In the genomic region with DNA sequence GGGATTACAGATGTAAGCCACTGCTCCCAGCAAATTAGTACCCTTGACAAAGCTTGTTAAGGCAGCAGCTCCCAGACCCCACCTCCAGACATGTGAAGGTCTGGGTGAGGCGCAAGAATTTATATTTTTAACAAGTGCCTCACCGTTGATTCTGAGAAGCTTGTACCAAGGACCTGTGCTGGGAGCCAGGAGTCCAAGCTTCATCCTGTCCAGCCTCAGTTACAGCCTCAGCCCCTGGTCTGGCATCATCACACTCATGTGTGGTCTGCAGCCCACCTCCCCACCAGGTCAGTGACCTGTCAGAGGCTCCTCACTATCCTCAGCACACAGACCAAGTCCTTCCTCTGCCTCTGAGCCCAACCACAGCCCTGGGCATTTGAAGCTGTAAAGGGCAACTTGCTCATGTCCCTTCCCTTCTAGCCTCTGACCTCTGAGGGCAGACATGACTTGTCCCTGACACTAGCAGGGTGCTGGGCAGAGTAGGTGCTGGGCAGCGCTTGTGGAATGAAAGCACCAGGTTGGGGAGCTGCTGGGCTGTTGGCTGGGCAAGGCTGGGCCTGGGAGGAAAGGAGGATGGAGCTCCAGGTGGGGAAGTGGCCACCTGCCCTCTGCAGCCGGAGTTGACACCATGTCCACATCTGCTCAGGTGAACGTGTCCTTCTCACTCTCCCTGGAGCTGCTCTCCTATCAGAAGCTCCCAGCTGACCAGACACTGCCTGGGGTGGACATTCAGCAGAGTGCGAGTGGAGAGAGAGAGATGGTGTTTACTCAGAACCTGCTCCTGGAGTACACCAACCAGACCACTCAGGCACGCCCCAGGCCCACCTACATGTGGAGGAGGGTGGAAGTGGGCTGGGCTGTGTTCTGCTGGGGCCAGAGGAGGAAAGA, we compare ENCODE assay signal across 20 cellular contexts. TPM values are rescaled to one million over a fixed set of nuclear protein-coding genes. Genes with fewer than 3 reads are reported as not detected.
DNase-seq lines count a peak whose midpoint lies in the region; ATAC-seq and TF ChIP-seq lines count a peak whose summit lies in the region.
"Had no signal": no experiment of that assay in that cellular context is flagged by ENCODE, and none has a peak within 500 bp of the region (broad histone marks: within the 10 kb centered on the region; RNA-seq: fewer than 3 reads in every experiment).

No MANE protein-coding gene starts in this region.

- no peak overlapping the region for H4K8ac ChIP-seq in neuronal stem cell (ENCODE audit: low read depth, low read length)

- H3K4me3 Mint-ChIP-seq in activated CD4-positive, alpha-beta T cell treated with anti-CD3 and anti-CD28 coated beads for 36 hours: no peak overlapping the region
- no peak overlapping the region for H3K4me3 Mint-ChIP-seq in CD4-positive, alpha-beta memory T cell

- peaks cover 38% of the 10 kb centered on the region for H3K36me3 ChIP-seq in CD4-positive, alpha-beta memory T cell (ENCODE audit: insufficient read depth, low read length)
- peaks cover 34 to 66% of the 10 kb centered on the region in 2 donors for H3K36me3 ChIP-seq in neuronal stem cell (replicated peaks in 1 of 2; ENCODE audit: control insufficient read depth in 2 of 2, insufficient read depth in 2 of 2, low read length in 2 of 2)
- H3K36me3 ChIP-seq: BE2C had no signal

- H3K18ac ChIP-seq in neuronal stem cell (ENCODE audit: low read length): no peak overlapping the region

- no peaks in the 10 kb centered on the region for H3K27me3 Mint-ChIP-seq in activated CD4-positive, alpha-beta T cell treated with anti-CD3 and anti-CD28 coated beads for 36 hours
- no peaks in the 10 kb centered on the region for H3K27me3 Mint-ChIP-seq in CD4-positive, alpha-beta memory T cell

- no peak overlapping the region for H3K4ac ChIP-seq in neuronal stem cell (ENCODE audit: low read length)

- DNase-seq in activated CD4-positive, alpha-beta T cell treated with anti-CD3 and anti-CD28 coated beads for 36 hours: no peak
- no peak for DNase-seq in activated CD4-positive, alpha-beta T cell treated with anti-CD3 and anti-CD28 coated beads, Interleukin-2, amount 50 U/mL, for 4 hours
- no peak for DNase-seq in CD4-positive, alpha-beta memory T cell
- DNase-seq in coronary artery (ENCODE audit: low spot score) (peak; percentile 52), neuronal stem cell (ENCODE audit: low spot score) (no peak), T-helper 2 cell (no peak), DMS79 (lab: John Stamatoyannopoulos, UW) (no peak)
- DNase-seq: 8988T; activated CD4-positive, alpha-beta T cell treated with anti-CD3 and anti-CD28 coated beads, Interleukin-2, amount 50 U/mL, for 1 hour; amniotic stem cell; BE2C; GDM1; HCEC 1CT; NCI-H1092 treated with DMSO at 0.1 percent for 48 hours; NCI-H2081; NCI-H446 treated with DMSO at 0.1 percent for 48 hours; NK-92 treated with Interleukin-12 subunit alpha and Interleukin-12 subunit beta, amount 100 ng/mL, for 24 hours had no signal

- H2BK120ac ChIP-seq in neuronal stem cell (ENCODE audit: low read depth, low read length): no peak overlapping the region

- no peak overlapping the region for H3K27ac ChIP-seq in CD4-positive, alpha-beta memory T cell (ENCODE audit: low read depth, low read length)
- no peak overlapping the region for H3K27ac ChIP-seq in coronary artery
- H3K27ac ChIP-seq in neuronal stem cell (replicated peaks; ENCODE audit: low read length): no peak overlapping the region
- H3K27ac ChIP-seq: cardiac muscle cell, gastrocnemius medialis had no signal

- CTCF ChIA-PET in activated CD4-positive, alpha-beta T cell treated with anti-CD3 and anti-CD28 coated beads for 36 hours (lab: Charles Lee): interaction anchor here (0.6 to 1.4 kb wide), 6 partner anchors 8 to 532 kb away, joined by 3 to 4 read pairs (median 3); no protein-coding TSS in a partner anchor
- CTCF ChIA-PET in CD4-positive, alpha-beta memory T cell (lab: Charles Lee; ENCODE audit: partially characterized antibody): interaction anchor here (0.7 to 4.1 kb wide), 12 partner anchors 12 to 360 kb away, joined by 3 to 38 read pairs (median 4); a partner anchor contains a TSS

- TF ChIP-seq CTCF in coronary artery (IDR thresholded peaks at IDR 0.05): no peak

- no peaks in the 10 kb centered on the region for H3K27me3 ChIP-seq in CD4-positive, alpha-beta memory T cell (ENCODE audit: insufficient read depth, low read length)
- no peaks in the 10 kb centered on the region for H3K27me3 ChIP-seq in neuronal stem cell (ENCODE audit: control insufficient read depth in 3 of 3, insufficient read depth in 3 of 3, low read depth in 1 of 3, low read length in 3 of 3)
- H3K27me3 ChIP-seq: BE2C, cardiac muscle cell, gastrocnemius medialis had no signal

- no peak overlapping the region for H4K91ac ChIP-seq in neuronal stem cell (ENCODE audit: low read depth, low read length, poor library complexity)

- H3K9me3 ChIP-seq in CD4-positive, alpha-beta memory T cell (ENCODE audit: control insufficient read depth in 1 of 2, low read length in 2 of 2): no peaks in the 10 kb centered on the region
- H3K9me3 ChIP-seq in neuronal stem cell (replicated peaks in 1 of 2; ENCODE audit: control insufficient read depth in 2 of 2, insufficient read depth in 1 of 2, low read depth in 1 of 2, low read length in 2 of 2): no peaks in the 10 kb centered on the region
- H3K9me3 ChIP-seq: BE2C, gastrocnemius medialis had no signal

- no peak overlapping the region for H3K14ac ChIP-seq in neuronal stem cell (ENCODE audit: low read length)

- H3K4me3 ChIP-seq in CD4-positive, alpha-beta memory T cell (ENCODE audit: low read length in 2 of 2): no peak overlapping the region
- H3K4me3 ChIP-seq in coronary artery (no peak overlapping the region), neuronal stem cell (ENCODE audit: low read length in 2 of 2) (peak overlapping the region in 1 of 2 donors; percentile 37)
- H3K4me3 ChIP-seq: cardiac muscle cell, gastrocnemius medialis had no signal

- no peak overlapping the region for H2BK15ac ChIP-seq in neuronal stem cell (ENCODE audit: low read length)

- peaks cover 4% of the 10 kb centered on the region for H3K79me1 ChIP-seq in neuronal stem cell (ENCODE audit: low read depth, low read length)

- H3K4me1 Mint-ChIP-seq in activated CD4-positive, alpha-beta T cell treated with anti-CD3 and anti-CD28 coated beads for 36 hours: no peaks in the 10 kb centered on the region
- H3K4me1 Mint-ChIP-seq in CD4-positive, alpha-beta memory T cell: peaks cover 4 to 15% (median 6%) of the 10 kb centered on the region in 4 donors

- H2BK5ac ChIP-seq in neuronal stem cell (ENCODE audit: low read length): no peak overlapping the region

- H3K4me1 ChIP-seq in CD4-positive, alpha-beta memory T cell (ENCODE audit: insufficient read depth, low read length): no peaks in the 10 kb centered on the region
- H3K4me1 ChIP-seq in neuronal stem cell (ENCODE audit: control insufficient read depth in 2 of 2, insufficient read depth in 1 of 2, low read depth in 1 of 2, low read length in 2 of 2): no peaks in the 10 kb centered on the region
- H3K4me1 ChIP-seq: BE2C, gastrocnemius medialis had no signal

- H2BK12ac ChIP-seq in neuronal stem cell (ENCODE audit: low read length): no peak overlapping the region

- no peaks in the 10 kb centered on the region for H3K9me3 Mint-ChIP-seq in activated CD4-positive, alpha-beta T cell treated with anti-CD3 and anti-CD28 coated beads for 36 hours (ENCODE audit: low read depth)
- H3K9me3 Mint-ChIP-seq in CD4-positive, alpha-beta memory T cell: no peaks in the 10 kb centered on the region

- H3K27ac Mint-ChIP-seq in activated CD4-positive, alpha-beta T cell treated with anti-CD3 and anti-CD28 coated beads for 36 hours: peak overlapping the region; percentile 21
- H3K27ac Mint-ChIP-seq in CD4-positive, alpha-beta memory T cell: peak overlapping the region in 5 of 7 donors; percentile 51 to 69 (median 58)

- H2AK5ac ChIP-seq in neuronal stem cell (ENCODE audit: low read depth, low read length): no peak overlapping the region

- no peak for ATAC-seq in activated CD4-positive, alpha-beta T cell treated with anti-CD3 and anti-CD28 coated beads for 36 hours
- ATAC-seq in HG03280 (IDR thresholded peaks at IDR 0.05; ENCODE audit: unreplicated experiment): no peak
- ATAC-seq: gastrocnemius medialis had no signal

- peak overlapping the region; percentile 65 for H3K23ac ChIP-seq in neuronal stem cell (ENCODE audit: low read depth, low read length, poor library complexity)

- H3K9ac ChIP-seq in neuronal stem cell (ENCODE audit: low read depth, low read length, poor library complexity): no peak overlapping the region

- peaks cover 20% of the 10 kb centered on the region for H3K36me3 Mint-ChIP-seq in activated CD4-positive, alpha-beta T cell treated with anti-CD3 and anti-CD28 coated beads for 36 hours (ENCODE audit: low read depth)
- H3K36me3 Mint-ChIP-seq in CD4-positive, alpha-beta memory T cell: peaks cover 11 to 46% of the 10 kb centered on the region in 2 donors

- no peak overlapping the region for H2AFZ ChIP-seq in neuronal stem cell (ENCODE audit: low read length)

- no peak overlapping the region for H3K4me2 ChIP-seq in neuronal stem cell (ENCODE audit: insufficient read depth, low read length, poor library complexity, severe bottlenecking)

- intact Hi-C loops in activated CD4-positive, alpha-beta T cell treated with anti-CD3 and anti-CD28 coated beads for 36 hours (cut with DNase I, micrococcal nuclease): loop anchor here in 1 of 2 experiments (5.0 kb wide), 1 partner anchor 227 kb away; a partner anchor contains a TSS
- intact Hi-C loops in CD4-positive, alpha-beta memory T cell (cut with micrococcal nuclease): no loop called here

- POLR2A ChIA-PET in activated CD4-positive, alpha-beta T cell treated with anti-CD3 and anti-CD28 coated beads for 36 hours (lab: Charles Lee): interaction anchor here (0.6 kb wide), 1 partner anchor 159 kb away, joined by 5 read pairs; no protein-coding TSS in a partner anchor
- POLR2A ChIA-PET in CD4-positive, alpha-beta memory T cell (lab: Charles Lee; ENCODE audit: partially characterized antibody): interaction anchor here (0.9 to 2.9 kb wide), 5 partner anchors 8 to 47 kb away, joined by 3 to 12 read pairs (median 3); a partner anchor contains a TSS

- no CpG with 5 or more reads among the region's 7 CpGs for WGBS in neuronal stem cell (ENCODE audit: extremely low coverage in 2 of 2, insufficient read length in 2 of 2, insufficient replicate concordance in 1 of 2), 2 donors

RNA-seq across cellular contexts. Expression of a gene that starts 16.9 kb away (rescaled TPM):
- total RNA-seq in activated CD4-positive, alpha-beta T cell treated with anti-CD3 and anti-CD28 coated beads for 36 hours: 10 to 100 TPM; 52.2 to 64.6 TPM
- total RNA-seq in CD4-positive, alpha-beta memory T cell: 10 to 100 TPM; 78.7 to 82.8 TPM
- polyA plus RNA-seq in CD4-positive, alpha-beta memory T cell: 10 to 100 TPM; 52.4 to 76.3 TPM
- polyA plus RNA-seq in neuronal stem cell (2013, experiment 1 of 2): 11.6 TPM
- polyA plus RNA-seq in neuronal stem cell (2013, experiment 2 of 2): 11.5 TPM

RNA-seq across cellular contexts. Expression of a gene that starts 18.4 kb away (rescaled TPM):
- 10 to 100 TPM; 32.8 to 33.1 TPM for total RNA-seq in activated CD4-positive, alpha-beta T cell treated with anti-CD3 and anti-CD28 coated beads for 36 hours
- total RNA-seq in CD4-positive, alpha-beta memory T cell: 10 to 100 TPM; 50.5 to 57.4 TPM
- 100 to 1,000 TPM; 104 to 129 TPM for polyA plus RNA-seq in CD4-positive, alpha-beta memory T cell
- 20.8 TPM for polyA plus RNA-seq in neuronal stem cell (2013, experiment 1 of 2)
- polyA plus RNA-seq in neuronal stem cell (2013, experiment 2 of 2): 20.5 TPM

RNA-seq across cellular contexts. Expression of a gene that starts 45.3 kb away (rescaled TPM):
- 10 to 100 TPM; 53.7 to 56.0 TPM for total RNA-seq in activated CD4-positive, alpha-beta T cell treated with anti-CD3 and anti-CD28 coated beads for 36 hours
- total RNA-seq in CD4-positive, alpha-beta memory T cell: 10 to 100 TPM; 39.6 to 43.9 TPM
- 10 to 100 TPM; 13.3 to 18.0 TPM for polyA plus RNA-seq in CD4-positive, alpha-beta memory T cell
- polyA plus RNA-seq in neuronal stem cell (2013, experiment 1 of 2): 34.0 TPM
- 33.5 TPM for polyA plus RNA-seq in neuronal stem cell (2013, experiment 2 of 2)
